Comparison of ENCODE assay signal across 8 cellular contexts in the genomic region with DNA sequence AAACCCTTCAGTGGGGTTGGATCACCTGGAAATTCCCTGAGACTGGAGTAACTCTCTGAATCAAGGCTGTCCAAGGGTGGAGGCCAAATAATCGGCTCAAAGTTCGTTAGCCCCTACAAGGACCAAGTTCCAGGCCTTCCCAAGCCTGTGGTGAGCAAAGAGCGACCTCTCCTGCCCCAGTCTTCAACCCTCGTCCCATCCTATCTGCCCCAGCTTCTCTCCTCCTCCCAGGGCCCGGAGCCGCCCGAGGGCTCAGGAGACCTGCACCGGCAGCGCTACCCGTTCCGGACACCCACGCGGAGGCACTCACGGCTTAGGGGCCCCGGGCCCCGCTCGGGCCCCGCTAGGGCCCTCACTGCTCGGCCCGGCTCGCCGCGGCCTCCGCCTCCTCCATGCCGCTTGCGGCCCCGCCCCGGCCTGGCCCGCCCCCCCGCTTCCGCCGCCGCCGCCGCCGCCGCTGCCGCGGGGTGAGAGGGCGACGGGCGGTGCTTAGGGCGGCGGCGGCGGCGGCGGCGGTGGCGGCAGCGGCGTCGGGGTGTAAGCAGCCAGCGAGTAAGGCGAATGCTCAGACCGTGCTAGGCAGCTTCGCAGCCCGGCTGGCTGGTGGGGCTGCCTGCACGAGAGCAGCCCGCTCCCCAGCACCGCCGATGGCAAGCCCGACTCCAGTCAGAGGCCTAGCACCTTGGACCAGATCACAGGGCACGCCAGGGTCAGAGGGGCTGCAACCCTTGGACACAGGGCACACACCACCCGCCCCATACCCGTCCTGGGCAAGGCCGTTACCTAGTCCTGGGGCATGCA. TPM values are rescaled to one million over a fixed set of nuclear protein-coding genes. Genes with fewer than 3 reads are reported as not detected.
A peak's percentile ranks its signal among the peaks of the same experiment; 100 is the strongest.
DNase-seq lines count a peak whose midpoint lies in the region; ATAC-seq and TF ChIP-seq lines count a peak whose summit lies in the region.

Gene POMGNT1, minus strand, starts transcription at position 409 of the 801 bp plus-strand sequence. CDS start 613 bp downstream, outside the sequence.

- intact Hi-C loops in heart left ventricle (cut with DNase I) (no loop called here), prostate gland (cut with DNase I) (no loop called here)

- ATAC-seq in GM21576 (IDR thresholded peaks at IDR 0.05; ENCODE audit: unreplicated experiment) = peak; percentile 77
- ATAC-seq in heart left ventricle = peak; percentile 48 to 88 (median 84)

- H3K4me3 ChIP-seq in adipocyte (ENCODE audit: low read length) (peak within 1 kb of the TSS; percentile 93), heart left ventricle (peak within 1 kb of the TSS; percentile 71 to 97 (median 82)), prostate gland (peak within 1 kb of the TSS; percentile 52 to 59)

- TF ChIP-seq CTCF in heart left ventricle (IDR thresholded peaks at IDR 0.05) (peak in 5 of 12 donors; percentile 8 to 40 (median 26)), prostate gland (IDR thresholded peaks at IDR 0.05) (peak in 2 of 4 experiments; percentile 25)

- H3K9me3 ChIP-seq in adipocyte (ENCODE audit: control insufficient read depth, low read length) (no peaks in the 10 kb centered on the region), heart left ventricle (no peaks in the 10 kb centered on the region), prostate gland (no peaks in the 10 kb centered on the region)

- TF ChIP-seq POLR2A in heart left ventricle (IDR thresholded peaks at IDR 0.05) = peak in 1 of 2 donors; percentile 73
- peak; percentile 56 for TF ChIP-seq POLR2A in prostate gland (IDR thresholded peaks at IDR 0.05)

- peaks cover 23% of the 10 kb centered on the region for H3K36me3 ChIP-seq in adipocyte (ENCODE audit: control insufficient read depth, insufficient read depth, low read length, severe bottlenecking)
- peaks cover 0 to 36% (median 24%) of the 10 kb centered on the region in 9 donors for H3K36me3 ChIP-seq in heart left ventricle
- H3K36me3 ChIP-seq in prostate gland = no peaks in the 10 kb centered on the region

- H3K4me1 ChIP-seq in adipocyte (ENCODE audit: control insufficient read depth, insufficient read depth, low read length) = peaks cover 38% of the 10 kb centered on the region
- H3K4me1 ChIP-seq in heart left ventricle = peaks cover 0 to 52% (median 29%) of the 10 kb centered on the region in 12 donors
- H3K4me1 ChIP-seq in prostate gland (replicated peaks) = peaks cover 10% of the 10 kb centered on the region

- H3K9ac ChIP-seq in adipocyte (ENCODE audit: low read length) = peak within 1 kb of the TSS; percentile 96

- WGBS in heart left ventricle, 4 donors = 0 to 3% (median 1%) methylated on average over 12 to 67 of the region's 67 CpGs
- WGBS in prostate gland = 0% methylated on average over 12 of the region's 67 CpGs

- H3K27ac ChIP-seq in heart left ventricle = peak within 1 kb of the TSS; percentile 74 to 95 (median 86)
- H3K27ac ChIP-seq in prostate gland = peak within 1 kb of the TSS; percentile 82 to 88

- no peaks in the 10 kb centered on the region for H3K27me3 ChIP-seq in adipocyte (replicated peaks; ENCODE audit: control insufficient read depth, insufficient read depth, low read length)
- no peaks in the 10 kb centered on the region for H3K27me3 ChIP-seq in heart left ventricle
- no peaks in the 10 kb centered on the region for H3K27me3 ChIP-seq in prostate gland (replicated peaks; ENCODE audit: insufficient read depth)

- DNase-seq in EH (ENCODE audit: low read depth) = peak; percentile 75
- peak; percentile 14 for DNase-seq in KG1 (lab: John Stamatoyannopoulos, UW)
- peak; percentile 65 for DNase-seq in T follicular helper cell (ENCODE audit: low read depth)
- DNase-seq in adipocyte (ENCODE audit: low read depth) = peak; percentile 88
- DNase-seq in heart left ventricle = peak; percentile 72 to 87 (median 76)
- no peak for DNase-seq in prostate gland (ENCODE audit: low spot score)
- DNase-seq in ureter (ENCODE audit: low spot score) = no peak

RNA-seq across cellular contexts. Expression of gene POMGNT1, which starts in this region (rescaled TPM):
- 100 to 1,000 TPM; 117 to 203 (median 144) TPM for total RNA-seq in heart left ventricle
- polyA plus RNA-seq in heart left ventricle = 100 to 1,000 TPM in 1 of 2 donors, 10 to 100 TPM in 1; 85.2 to 117 TPM
- total RNA-seq in prostate gland = 100 to 1,000 TPM; 106 to 120 TPM
- 99.6 TPM for total RNA-seq in ureter

Comparison
In these comparisons a context has a peak if more than half of its experiments do, and no peak if none do; other contexts are left out.
1. DNase-seq: peak in EH (single experiment), KG1 (single experiment), T follicular helper cell (single experiment), adipocyte (single experiment) and heart left ventricle (5 of 5); none in prostate gland (single experiment) and ureter (single experiment).
2. Peak in every context shown above with its lines, with median percentiles within 50 percentile points of each other: H3K4me3 ChIP-seq.